In genomic region chr7:73308074-73308664, GRCh38 we compare ENCODE assay signal across 8 cellular contexts. TPM values are rescaled to one million over a fixed set of nuclear protein-coding genes. Genes with fewer than 3 reads are reported as not detected.
A peak's percentile ranks its signal among the peaks of the same experiment; 100 is the strongest.
DNase-seq lines count a peak whose midpoint lies in the region; ATAC-seq and TF ChIP-seq lines count a peak whose summit lies in the region.

No MANE protein-coding gene starts in this region.

- peaks cover 24 to 37% (median 36%) of the 10 kb centered on the region in 3 donors for H3K4me1 Mint-ChIP-seq in CD8-positive, alpha-beta memory T cell

- peaks cover 15% of the 10 kb centered on the region for H3K36me3 ChIP-seq in CD8-positive, alpha-beta memory T cell (ENCODE audit: insufficient read depth, low read length)
- no peaks in the 10 kb centered on the region for H3K36me3 ChIP-seq in testis (ENCODE audit: low read depth, missing control alignments)

- H3K9me3 ChIP-seq in CD8-positive, alpha-beta memory T cell (ENCODE audit: low read length), result no peaks in the 10 kb centered on the region
- H3K9me3 ChIP-seq in testis, result no peaks in the 10 kb centered on the region

- ATAC-seq in GM19455 (IDR thresholded peaks at IDR 0.05; ENCODE audit: unreplicated experiment) (peak; percentile 34), HG03520 (IDR thresholded peaks at IDR 0.05; ENCODE audit: unreplicated experiment) (peak; percentile 46), left colon (peak; percentile 66)

- peak overlapping the region; percentile 54 for H3K27ac ChIP-seq in CD8-positive, alpha-beta memory T cell (ENCODE audit: low read depth, low read length)
- H3K27ac ChIP-seq in testis, result peak overlapping the region; percentile 44 to 45

- peaks cover 16% of the 10 kb centered on the region for H3K4me1 ChIP-seq in CD8-positive, alpha-beta memory T cell (ENCODE audit: insufficient read depth, low read length)
- H3K4me1 ChIP-seq in testis, result peaks cover 6% of the 10 kb centered on the region

- H3K4me3 ChIP-seq in CD8-positive, alpha-beta memory T cell (ENCODE audit: low read length), result peak overlapping the region; percentile 80
- H3K4me3 ChIP-seq in astrocyte of the cerebellum (ENCODE audit: low read depth, low read length), result peak overlapping the region; percentile 57
- peak overlapping the region; percentile 78 to 91 for H3K4me3 ChIP-seq in testis

- H3K9me3 Mint-ChIP-seq in CD8-positive, alpha-beta memory T cell, result no peaks in the 10 kb centered on the region

- POLR2A ChIA-PET in CD8-positive, alpha-beta memory T cell (lab: Charles Lee), result no interaction called here

- TF ChIP-seq CTCF in astrocyte of the cerebellum (IDR thresholded peaks at IDR 0.05; ENCODE audit: low read depth, low read length, missing control alignments), result no peak
- TF ChIP-seq CTCF in testis (IDR thresholded peaks at IDR 0.05), result no peak

- no peak for TF ChIP-seq POLR2A in testis (IDR thresholded peaks at IDR 0.05)

- DNase-seq in CD8-positive, alpha-beta memory T cell, result no peak
- DNase-seq in astrocyte of the cerebellum (ENCODE audit: low read depth), result no peak
- peak in 1 of 2 donors; percentile 46 for DNase-seq in left colon
- no peak for DNase-seq in testis
- DNase-seq in G401 (ENCODE audit: low spot score), result no peak
- no peak for DNase-seq in stimulated activated naive CD4-positive, alpha-beta T cell (lab: John Stamatoyannopoulos, UW)

- intact Hi-C loops in left colon (cut with DNase I, micrococcal nuclease) (no loop called here), testis (cut with DNase I; ENCODE audit: low total_unique reads) (no loop called here)

- H3K4me3 Mint-ChIP-seq in CD8-positive, alpha-beta memory T cell, result peak overlapping the region; percentile 89 to 100 (median 97)

- in situ Hi-C loops in astrocyte of the cerebellum (cut with HindIII; ENCODE audit: low sequenced_read_pairs), result no loop called here
- in situ Hi-C loops in G401 (cut with HindIII; ENCODE audit: low sequenced_read_pairs), result no loop called here

- WGBS in testis, 2 donors, result 9 to 20% methylated on average over 19 to 32 of the region's 43 CpGs

- no peaks in the 10 kb centered on the region for H3K27me3 Mint-ChIP-seq in CD8-positive, alpha-beta memory T cell

- CTCF ChIA-PET in CD8-positive, alpha-beta memory T cell (lab: Charles Lee), result no interaction called here

- peaks cover 0 to 47% (median 15%) of the 10 kb centered on the region in 3 donors for H3K36me3 Mint-ChIP-seq in CD8-positive, alpha-beta memory T cell

- peak overlapping the region; percentile 72 to 96 (median 94) for H3K27ac Mint-ChIP-seq in CD8-positive, alpha-beta memory T cell

- H3K27me3 ChIP-seq in CD8-positive, alpha-beta memory T cell (ENCODE audit: insufficient read depth, low read length, poor library complexity, severe bottlenecking), result no peaks in the 10 kb centered on the region
- H3K27me3 ChIP-seq in testis, result no peaks in the 10 kb centered on the region

RNA-seq across cellular contexts. Expression of gene NSUN5, which starts 0.5 kb away (rescaled TPM):
- total RNA-seq in CD8-positive, alpha-beta memory T cell, result 10 to 100 TPM; 66.6 to 67.7 TPM
- 42.5 TPM for polyA plus RNA-seq in CD8-positive, alpha-beta memory T cell
- 10 to 100 TPM; 20.7 to 24.1 TPM for total RNA-seq in left colon
- total RNA-seq in testis, result 10 to 100 TPM; 44.3 to 53.9 TPM
- polyA plus RNA-seq in testis (ENCODE audit: insufficient read depth, low read depth, low replicate concordance), result 36.9 TPM
- total RNA-seq in G401 (2014; rRNA removed; shearing (Covaris generic)), result 52.7 and 66.8 TPM in 2 replicates

RNA-seq across cellular contexts. Expression of gene TRIM50, which starts 19.7 kb away (rescaled TPM):
- not detected for total RNA-seq in CD8-positive, alpha-beta memory T cell
- not detected for polyA plus RNA-seq in CD8-positive, alpha-beta memory T cell
- total RNA-seq in left colon (under 1 TPM in 1 of 2 donors, not detected in 1; 0.28 TPM), testis (10 to 100 TPM; 13.5 to 16.3 TPM)
- 10.8 TPM for polyA plus RNA-seq in testis (ENCODE audit: insufficient read depth, low read depth, low replicate concordance)
- total RNA-seq in G401 (2014; rRNA removed; shearing (Covaris generic)), result not detected in 2 replicates

RNA-seq across cellular contexts. Expression of gene FKBP6, which starts 19.8 kb away (rescaled TPM):
- total RNA-seq in CD8-positive, alpha-beta memory T cell, result not detected
- not detected for polyA plus RNA-seq in CD8-positive, alpha-beta memory T cell
- not detected for total RNA-seq in left colon
- total RNA-seq in testis, result 10 to 100 TPM; 45.4 to 60.9 TPM
- 148 TPM for polyA plus RNA-seq in testis (ENCODE audit: insufficient read depth, low read depth, low replicate concordance)
- not detected in 2 replicates for total RNA-seq in G401 (2014; rRNA removed; shearing (Covaris generic))

Comparison
In these comparisons a context has a peak if more than half of its experiments do, and no peak if none do; other contexts are left out.
1. RNA of gene TRIM50, which starts 19.7 kb away (total RNA-seq): 13.5 to 16.3 TPM in testis; 0.28 TPM in left colon, not detected in CD8-positive, alpha-beta memory T cell and not detected in G401; every median in the first group is over 10 times any median in the second.
2. RNA of gene FKBP6, which starts 19.8 kb away (total RNA-seq): 45.4 to 60.9 TPM in testis; not detected in CD8-positive, alpha-beta memory T cell, not detected in left colon and not detected in G401; every median in the first group is over 10 times any median in the second.
3. Peak in every context shown above with its lines, with median percentiles within 50 percentile points of each other: H3K4me3 ChIP-seq and ATAC-seq.